In genomic region chr4:169189372-169189771, GRCh38 we compare ENCODE assay signal across 12 cellular contexts.
A peak's percentile ranks its signal among the peaks of the same experiment; 100 is the strongest.
DNase-seq lines count a peak whose midpoint lies in the region; ATAC-seq lines count a peak whose summit lies in the region.
"Had no signal": no experiment of that assay in that cellular context is flagged by ENCODE, and none has a peak within 500 bp of the region (broad histone marks: within the 10 kb centered on the region; RNA-seq: fewer than 3 reads in every experiment).

No MANE protein-coding gene starts in this region.

- DNase-seq in stimulated activated naive B cell treated with anti-CD40 and anti-IgM and Interleukin-4, amounts not matched to agents 10 μg/mL and 1 μg/mL and 100 μg/mL, for 72 hours = no peak
- DNase-seq in CD1c-positive myeloid dendritic cell (ENCODE audit: extremely low spot score) (no peak), SIG-M5 (lab: John Stamatoyannopoulos, UW) (no peak), G401 (ENCODE audit: low spot score) (no peak)
- DNase-seq: naive thymus-derived CD4-positive, alpha-beta T cell; NCI-H2081; stimulated activated CD4-positive, alpha-beta T cell treated with anti-CD3 and anti-CD28 coated beads, Interleukin-12 subunit alpha, Interleukin-12 subunit beta, amount 100 ng/mL, for 4 hours; stimulated activated naive CD4-positive, alpha-beta T cell treated with Interleukin-2 at 50 U/mL for 16 hours had no signal

- peak overlapping the region; percentile 49 for H3K27ac Mint-ChIP-seq in stimulated activated naive B cell treated with anti-CD40 and anti-IgM and Interleukin-4, amounts not matched to agents 10 μg/mL and 1 μg/mL and 100 μg/mL, for 72 hours
- H3K27ac Mint-ChIP-seq: naive thymus-derived CD4-positive, alpha-beta T cell; T-helper 2 cell treated with Interferon-gamma antibody and Interleukin-4, amounts not matched to agents 5 μg/mL and 100 μg/mL, for 36 hours had no signal

- ATAC-seq in GM19023 (IDR thresholded peaks at IDR 0.05; ENCODE audit: unreplicated experiment) (peak; percentile 77), GM21786 (IDR thresholded peaks at IDR 0.05; ENCODE audit: unreplicated experiment) (peak; percentile 86), HG03342 (IDR thresholded peaks at IDR 0.05; ENCODE audit: unreplicated experiment) (peak; percentile 75)
- ATAC-seq in stimulated activated naive B cell treated with anti-CD40 and anti-IgM and Interleukin-4, amounts not matched to agents 10 μg/mL and 1 μg/mL and 100 μg/mL, for 72 hours (replicated peaks) = no peak
- ATAC-seq: naive thymus-derived CD4-positive, alpha-beta T cell had no signal

- H3K36me3 Mint-ChIP-seq in stimulated activated naive B cell treated with anti-CD40 and anti-IgM and Interleukin-4, amounts not matched to agents 10 μg/mL and 1 μg/mL and 100 μg/mL, for 72 hours = peaks cover 1 to 3% of the 10 kb centered on the region in 2 donors
- H3K36me3 Mint-ChIP-seq: naive thymus-derived CD4-positive, alpha-beta T cell had no signal

- peaks cover 0 to 6% of the 10 kb centered on the region in 2 donors for H3K9me3 Mint-ChIP-seq in stimulated activated naive B cell treated with anti-CD40 and anti-IgM and Interleukin-4, amounts not matched to agents 10 μg/mL and 1 μg/mL and 100 μg/mL, for 72 hours
- H3K9me3 Mint-ChIP-seq: T-helper 2 cell treated with Interferon-gamma antibody and Interleukin-4, amounts not matched to agents 5 μg/mL and 100 μg/mL, for 36 hours had no signal

- H3K4me3 Mint-ChIP-seq in stimulated activated naive B cell treated with anti-CD40 and anti-IgM and Interleukin-4, amounts not matched to agents 10 μg/mL and 1 μg/mL and 100 μg/mL, for 72 hours = no peak overlapping the region
- H3K4me3 Mint-ChIP-seq: naive thymus-derived CD4-positive, alpha-beta T cell; T-helper 2 cell treated with Interferon-gamma antibody and Interleukin-4, amounts not matched to agents 5 μg/mL and 100 μg/mL, for 36 hours had no signal

- H3K4me1 Mint-ChIP-seq in stimulated activated naive B cell treated with anti-CD40 and anti-IgM and Interleukin-4, amounts not matched to agents 10 μg/mL and 1 μg/mL and 100 μg/mL, for 72 hours = peaks cover 5 to 16% of the 10 kb centered on the region in 2 donors
- H3K4me1 Mint-ChIP-seq: naive thymus-derived CD4-positive, alpha-beta T cell had no signal

- H3K27me3 Mint-ChIP-seq in stimulated activated naive B cell treated with anti-CD40 and anti-IgM and Interleukin-4, amounts not matched to agents 10 μg/mL and 1 μg/mL and 100 μg/mL, for 72 hours = no peaks in the 10 kb centered on the region

- in situ Hi-C loops in G401 (cut with HindIII; ENCODE audit: low sequenced_read_pairs) = no loop called here

Comparison
In these comparisons a context has a peak if more than half of its experiments do, and no peak if none do; other contexts are left out.
1. ATAC-seq: peak in GM19023 (single experiment), GM21786 (single experiment) and HG03342 (single experiment); none in stimulated activated naive B cell treated with anti-CD40 and anti-IgM and Interleukin-4, amounts not matched to agents 10 μg/mL and 1 μg/mL and 100 μg/mL, for 72 hours (0 of 2).